In the genomic region with DNA sequence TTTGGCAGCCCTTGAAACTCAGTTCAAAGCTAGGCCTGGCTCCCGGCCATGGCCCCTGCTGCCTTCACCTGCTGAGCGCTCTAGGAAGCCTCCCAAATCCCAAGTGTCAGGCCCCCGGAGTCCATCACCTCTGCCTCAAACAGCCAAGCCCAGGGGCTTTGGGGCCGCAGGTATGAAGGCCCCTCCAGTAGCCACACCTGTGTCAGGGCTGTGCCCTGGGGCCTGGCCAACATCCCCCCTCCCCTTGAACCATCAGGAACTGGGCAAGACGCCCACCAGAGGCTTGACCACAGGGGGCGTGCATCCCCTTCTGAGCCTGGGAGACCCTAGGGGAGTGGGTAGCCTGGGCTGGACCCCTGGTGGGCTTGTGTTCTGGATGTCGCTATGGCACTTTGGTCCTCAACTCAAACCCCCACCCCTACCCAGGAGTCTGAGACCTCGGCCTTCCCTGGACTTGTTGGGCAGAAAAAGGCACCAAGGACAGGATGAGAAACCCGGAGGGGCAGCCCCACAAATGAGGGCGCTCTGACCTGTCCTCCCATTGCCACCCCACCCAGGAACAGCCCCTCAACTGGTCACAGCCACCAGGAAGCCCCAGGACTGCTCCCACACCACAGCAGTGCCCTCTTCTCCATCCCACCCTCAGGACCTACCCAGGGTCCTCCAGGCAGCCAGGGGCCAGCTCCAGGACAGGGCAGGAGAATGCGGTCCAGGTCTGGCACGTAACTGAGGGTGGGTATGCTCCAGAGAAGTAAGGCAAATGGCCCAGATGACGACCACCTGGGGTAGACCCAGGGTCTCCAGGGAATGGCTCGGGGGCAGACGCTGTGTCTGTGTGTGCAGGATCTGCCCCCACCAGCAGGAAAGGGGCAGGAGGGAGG, we compare ENCODE assay signal across 14 cellular contexts. TPM values are rescaled to one million over a fixed set of nuclear protein-coding genes. Genes with fewer than 3 reads are reported as not detected.
DNase-seq lines count a peak whose midpoint lies in the region; ATAC-seq, FAIRE-seq and TF ChIP-seq lines count a peak whose summit lies in the region.
"Had no signal": no experiment of that assay in that cellular context is flagged by ENCODE, and none has a peak within 500 bp of the region (broad histone marks: within the 10 kb centered on the region; RNA-seq: fewer than 3 reads in every experiment).

No MANE protein-coding gene starts in this region.

- no peak overlapping the region for H2AK5ac ChIP-seq in neuronal stem cell (ENCODE audit: low read depth, low read length)

- H2AFZ ChIP-seq in GM23338, result no peak overlapping the region
- H2AFZ ChIP-seq in neuronal stem cell (ENCODE audit: low read length), result no peak overlapping the region

- peaks cover 4% of the 10 kb centered on the region for H4K20me1 ChIP-seq in GM23338 (replicated peaks; ENCODE audit: insufficient read depth)

- H3K79me2 ChIP-seq in GM23338 (replicated peaks; ENCODE audit: insufficient read depth), result peaks cover 27% of the 10 kb centered on the region

- POLR2A ChIA-PET in activated CD8-positive, alpha-beta T cell treated with anti-CD3 and anti-CD28 coated beads, Interleukin-2, amount 10 ng/mL, durations not matched to agents 7 days and 5 days (lab: Charles Lee), result no interaction called here
- POLR2A ChIA-PET in activated CD8-positive, alpha-beta T cell treated with anti-CD3 and anti-CD28 coated beads for 36 hours (lab: Charles Lee), result no interaction called here

- no peaks in the 10 kb centered on the region for H3K9me3 Mint-ChIP-seq in activated CD8-positive, alpha-beta T cell treated with anti-CD3 and anti-CD28 coated beads, Interleukin-2, amount 10 ng/mL, durations not matched to agents 7 days and 5 days (ENCODE audit: insufficient read depth)
- H3K9me3 Mint-ChIP-seq in activated CD8-positive, alpha-beta T cell treated with anti-CD3 and anti-CD28 coated beads for 36 hours, result no peaks in the 10 kb centered on the region
- H3K9me3 Mint-ChIP-seq in GM23338, result no peaks in the 10 kb centered on the region
- no peaks in the 10 kb centered on the region for H3K9me3 Mint-ChIP-seq in effector memory CD8-positive, alpha-beta T cell
- H3K9me3 Mint-ChIP-seq: HFFc6, immature natural killer cell had no signal

- H3K23ac ChIP-seq in neuronal stem cell (ENCODE audit: low read depth, low read length, poor library complexity), result peak overlapping the region; percentile 86

- no peak overlapping the region for H3K4me3 ChIP-seq in GM23338
- no peak overlapping the region for H3K4me3 ChIP-seq in WERI-Rb-1 (ENCODE audit: low read depth, low read length)
- no peak overlapping the region for H3K4me3 ChIP-seq in neuronal stem cell (ENCODE audit: low read length in 2 of 2)

- H3K36me3 ChIP-seq in GM23338 (ENCODE audit: insufficient read depth) (no peaks in the 10 kb centered on the region), WERI-Rb-1 (peaks cover 54% of the 10 kb centered on the region), neuronal stem cell (replicated peaks in 1 of 2; ENCODE audit: control insufficient read depth in 2 of 2, insufficient read depth in 2 of 2, low read length in 2 of 2) (peaks cover 28 to 50% of the 10 kb centered on the region in 2 donors)

- H3F3A ChIP-seq in GM23338 (replicated peaks; ENCODE audit: low read depth), result peaks cover 17% of the 10 kb centered on the region

- H3K18ac ChIP-seq in neuronal stem cell (ENCODE audit: low read length), result no peak overlapping the region

- H2BK12ac ChIP-seq in neuronal stem cell (ENCODE audit: low read length), result no peak overlapping the region

- H3K4me1 ChIP-seq in GM23338 (ENCODE audit: insufficient read depth) (peaks cover 17% of the 10 kb centered on the region; the same call in 1 of the 2 replicates), neuronal stem cell (ENCODE audit: control insufficient read depth in 2 of 2, insufficient read depth in 1 of 2, low read depth in 1 of 2, low read length in 2 of 2) (peaks cover 16 to 19% of the 10 kb centered on the region in 2 donors)

- no peak overlapping the region for H2BK120ac ChIP-seq in neuronal stem cell (ENCODE audit: low read depth, low read length)

- no peak overlapping the region for H2BK15ac ChIP-seq in neuronal stem cell (ENCODE audit: low read length)

- FAIRE-seq in H54 (lab: Jason Lieb, UNC), result no peak

- peak overlapping the region; percentile 71 for H3K14ac ChIP-seq in neuronal stem cell (ENCODE audit: low read length)

- H4K91ac ChIP-seq in neuronal stem cell (ENCODE audit: low read depth, low read length, poor library complexity), result no peak overlapping the region

- no peak overlapping the region for H3K4me3 Mint-ChIP-seq in activated CD8-positive, alpha-beta T cell treated with anti-CD3 and anti-CD28 coated beads, Interleukin-2, amount 10 ng/mL, durations not matched to agents 7 days and 5 days
- no peak overlapping the region for H3K4me3 Mint-ChIP-seq in activated CD8-positive, alpha-beta T cell treated with anti-CD3 and anti-CD28 coated beads for 36 hours
- H3K4me3 Mint-ChIP-seq in GM23338, result no peak overlapping the region
- no peak overlapping the region for H3K4me3 Mint-ChIP-seq in effector memory CD8-positive, alpha-beta T cell
- H3K4me3 Mint-ChIP-seq: HFFc6 had no signal

- peaks cover 28% of the 10 kb centered on the region for H3K79me1 ChIP-seq in neuronal stem cell (ENCODE audit: low read depth, low read length)

- no peak overlapping the region for H2BK5ac ChIP-seq in neuronal stem cell (ENCODE audit: low read length)

- no peak overlapping the region for H3K27ac ChIP-seq in GM23338 (ENCODE audit: low read depth)
- no peak overlapping the region for H3K27ac ChIP-seq in WERI-Rb-1
- H3K27ac ChIP-seq in neuronal stem cell (replicated peaks; ENCODE audit: low read length), result no peak overlapping the region

- H3K4ac ChIP-seq in neuronal stem cell (ENCODE audit: low read length), result no peak overlapping the region

- no CpG with 5 or more reads among the region's 15 CpGs for WGBS in neuronal stem cell (ENCODE audit: extremely low coverage in 2 of 2, insufficient read length in 2 of 2, insufficient replicate concordance in 1 of 2), 2 donors

- peaks cover 42% of the 10 kb centered on the region for H3K36me3 Mint-ChIP-seq in activated CD8-positive, alpha-beta T cell treated with anti-CD3 and anti-CD28 coated beads, Interleukin-2, amount 10 ng/mL, durations not matched to agents 7 days and 5 days (ENCODE audit: low read depth)
- H3K36me3 Mint-ChIP-seq in activated CD8-positive, alpha-beta T cell treated with anti-CD3 and anti-CD28 coated beads for 36 hours (ENCODE audit: low read depth), result peaks cover 42% of the 10 kb centered on the region
- peaks cover 7% of the 10 kb centered on the region; the same call in 2 of the 3 replicates for H3K36me3 Mint-ChIP-seq in GM23338 (ENCODE audit: low read depth)
- H3K36me3 Mint-ChIP-seq in effector memory CD8-positive, alpha-beta T cell (ENCODE audit: insufficient read depth), result peaks cover 29% of the 10 kb centered on the region
- H3K36me3 Mint-ChIP-seq: immature natural killer cell had no signal

- H3K27me3 Mint-ChIP-seq in activated CD8-positive, alpha-beta T cell treated with anti-CD3 and anti-CD28 coated beads, Interleukin-2, amount 10 ng/mL, durations not matched to agents 7 days and 5 days (ENCODE audit: low read depth), result no peaks in the 10 kb centered on the region
- no peaks in the 10 kb centered on the region for H3K27me3 Mint-ChIP-seq in activated CD8-positive, alpha-beta T cell treated with anti-CD3 and anti-CD28 coated beads for 36 hours
- H3K27me3 Mint-ChIP-seq in GM23338 (ENCODE audit: insufficient read depth, low read depth, poor library complexity), result peaks cover 16% of the 10 kb centered on the region
- H3K27me3 Mint-ChIP-seq in effector memory CD8-positive, alpha-beta T cell, result no peaks in the 10 kb centered on the region

- H3K9ac ChIP-seq in neuronal stem cell (ENCODE audit: low read depth, low read length, poor library complexity), result no peak overlapping the region

- no peaks in the 10 kb centered on the region for H3K9me2 ChIP-seq in GM23338 (ENCODE audit: insufficient read depth)

- peak overlapping the region; percentile 68 for H3K27ac Mint-ChIP-seq in activated CD8-positive, alpha-beta T cell treated with anti-CD3 and anti-CD28 coated beads, Interleukin-2, amount 10 ng/mL, durations not matched to agents 7 days and 5 days
- H3K27ac Mint-ChIP-seq in activated CD8-positive, alpha-beta T cell treated with anti-CD3 and anti-CD28 coated beads for 36 hours, result no peak overlapping the region
- H3K27ac Mint-ChIP-seq in GM23338, result no peak overlapping the region
- H3K27ac Mint-ChIP-seq in effector memory CD8-positive, alpha-beta T cell, result no peak overlapping the region
- H3K27ac Mint-ChIP-seq: HFFc6 had no signal

- DNase-seq in activated CD8-positive, alpha-beta T cell treated with anti-CD3 and anti-CD28 coated beads, Interleukin-2, amount 10 ng/mL, durations not matched to agents 7 days and 5 days, result no peak
- DNase-seq in activated CD8-positive, alpha-beta T cell treated with anti-CD3 and anti-CD28 coated beads for 36 hours, result no peak
- DNase-seq in GM23338 (ENCODE audit: low spot score) (no peak), WERI-Rb-1 (no peak), neuronal stem cell (ENCODE audit: low spot score) (no peak), NCI-H187 (lab: John Stamatoyannopoulos, UW) (no peak), H54 (ENCODE audit: insufficient read length, low spot score) (no peak)
- no peak for DNase-seq in effector memory CD8-positive, alpha-beta T cell
- DNase-seq: ACHN, HFFc6, immature natural killer cell, NCI-H82, nucleus accumbens, SIG-M5 had no signal

- TF ChIP-seq CTCF in activated CD8-positive, alpha-beta T cell treated with anti-CD3 and anti-CD28 coated beads for 36 hours (IDR thresholded peaks at IDR 0.05), result no peak
- TF ChIP-seq CTCF in GM23338 (conservative IDR thresholded peaks at IDR 0.05; ENCODE audit: low read depth in 2 of 2) (peak; percentile 17 to 24; a peak in 1 of 4 replicates), WERI-Rb-1 (IDR thresholded peaks at IDR 0.05; ENCODE audit: low read depth, low read length) (peak; percentile 4; the same call in 1 of the 2 replicates)

- H3K9me3 ChIP-seq in WERI-Rb-1 (ENCODE audit: severe bottlenecking) (no peaks in the 10 kb centered on the region), neuronal stem cell (replicated peaks in 1 of 2; ENCODE audit: control insufficient read depth in 2 of 2, insufficient read depth in 1 of 2, low read depth in 1 of 2, low read length in 2 of 2) (peaks cover 0 to 2% of the 10 kb centered on the region in 2 donors)

- TF ChIP-seq POLR2A in H54 (IDR thresholded peaks at IDR 0.05; ENCODE audit: low read depth, low read length), result no peak

- no peak for ATAC-seq in activated CD8-positive, alpha-beta T cell treated with anti-CD3 and anti-CD28 coated beads, Interleukin-2, amount 10 ng/mL, durations not matched to agents 7 days and 5 days
- ATAC-seq in activated CD8-positive, alpha-beta T cell treated with anti-CD3 and anti-CD28 coated beads for 36 hours, result no peak
- no peak for ATAC-seq in GM23338
- no peak for ATAC-seq in effector memory CD8-positive, alpha-beta T cell (replicated peaks)

- CTCF ChIA-PET in activated CD8-positive, alpha-beta T cell treated with anti-CD3 and anti-CD28 coated beads, Interleukin-2, amount 10 ng/mL, durations not matched to agents 7 days and 5 days (lab: Charles Lee), result interaction anchor here (1.2 kb wide), 1 partner anchor 23 kb away, joined by 3 read pairs; no protein-coding TSS in a partner anchor
- CTCF ChIA-PET in activated CD8-positive, alpha-beta T cell treated with anti-CD3 and anti-CD28 coated beads for 36 hours (lab: Charles Lee), result interaction anchor here (15.4 kb wide), 1 partner anchor 24 kb away, joined by 257 read pairs; no protein-coding TSS in a partner anchor

- peaks cover 57% of the 10 kb centered on the region for H3K4me1 Mint-ChIP-seq in activated CD8-positive, alpha-beta T cell treated with anti-CD3 and anti-CD28 coated beads, Interleukin-2, amount 10 ng/mL, durations not matched to agents 7 days and 5 days (ENCODE audit: low read depth)
- peaks cover 34% of the 10 kb centered on the region for H3K4me1 Mint-ChIP-seq in activated CD8-positive, alpha-beta T cell treated with anti-CD3 and anti-CD28 coated beads for 36 hours (ENCODE audit: low read depth)
- H3K4me1 Mint-ChIP-seq in GM23338, result peaks cover 18% of the 10 kb centered on the region
- H3K4me1 Mint-ChIP-seq in effector memory CD8-positive, alpha-beta T cell (ENCODE audit: low read depth in 2 of 2), result peaks cover 31 to 39% of the 10 kb centered on the region in 2 donors

- H3K4me2 ChIP-seq in GM23338 (no peak overlapping the region), neuronal stem cell (ENCODE audit: insufficient read depth, low read length, poor library complexity, severe bottlenecking) (no peak overlapping the region)

- no peak overlapping the region for H4K8ac ChIP-seq in neuronal stem cell (ENCODE audit: low read depth, low read length)

- no peaks in the 10 kb centered on the region for H3K27me3 ChIP-seq in GM23338 (ENCODE audit: insufficient read depth)
- no peaks in the 10 kb centered on the region for H3K27me3 ChIP-seq in WERI-Rb-1 (ENCODE audit: insufficient read depth, low read depth, severe bottlenecking)
- no peaks in the 10 kb centered on the region for H3K27me3 ChIP-seq in neuronal stem cell (ENCODE audit: control insufficient read depth in 3 of 3, insufficient read depth in 3 of 3, low read depth in 1 of 3, low read length in 3 of 3)

- intact Hi-C loops in activated CD8-positive, alpha-beta T cell treated with anti-CD3 and anti-CD28 coated beads for 36 hours (cut with micrococcal nuclease), result no loop called here

RNA-seq across cellular contexts. Expression of a gene that starts 4.2 kb away (rescaled TPM):
- total RNA-seq in activated CD8-positive, alpha-beta T cell treated with anti-CD3 and anti-CD28 coated beads, Interleukin-2, amount 10 ng/mL, durations not matched to agents 7 days and 5 days, result 100 to 1,000 TPM; 132 to 136 TPM
- total RNA-seq in activated CD8-positive, alpha-beta T cell treated with anti-CD3 and anti-CD28 coated beads for 36 hours, result 100 to 1,000 TPM; 115 to 117 TPM
- total RNA-seq in GM23338 (2014; rRNA removed; shearing (Covaris generic)), result 54.4 and 68.3 TPM in 2 replicates
- 58.6 and 62.5 TPM in 2 replicates for polyA plus RNA-seq in GM23338 (2016; fragmentation: Nextera tagmentation; extraction: Ambion mirVana)
- 44.6 TPM for polyA plus RNA-seq in neuronal stem cell (2013, experiment 1 of 2)
- 44.5 TPM for polyA plus RNA-seq in neuronal stem cell (2013, experiment 2 of 2)

RNA-seq across cellular contexts. Expression of a gene that starts 4.8 kb away (rescaled TPM):
- total RNA-seq in activated CD8-positive, alpha-beta T cell treated with anti-CD3 and anti-CD28 coated beads, Interleukin-2, amount 10 ng/mL, durations not matched to agents 7 days and 5 days, result 10 to 100 TPM; 21.9 to 22.4 TPM
- 10 to 100 TPM; 17.8 to 18.2 TPM for total RNA-seq in activated CD8-positive, alpha-beta T cell treated with anti-CD3 and anti-CD28 coated beads for 36 hours
- 45.1 and 64.4 TPM in 2 replicates for total RNA-seq in GM23338 (2014; rRNA removed; shearing (Covaris generic))
- polyA plus RNA-seq in GM23338 (2016; fragmentation: Nextera tagmentation; extraction: Ambion mirVana), result 16.2 and 16.4 TPM in 2 replicates
- 28.3 TPM for polyA plus RNA-seq in neuronal stem cell (2013, experiment 1 of 2)
- polyA plus RNA-seq in neuronal stem cell (2013, experiment 2 of 2), result 26.4 TPM

RNA-seq across cellular contexts. Expression of a gene that starts 5.0 kb away (rescaled TPM):
- total RNA-seq in activated CD8-positive, alpha-beta T cell treated with anti-CD3 and anti-CD28 coated beads, Interleukin-2, amount 10 ng/mL, durations not matched to agents 7 days and 5 days, result 100 to 1,000 TPM; 284 to 311 TPM
- total RNA-seq in activated CD8-positive, alpha-beta T cell treated with anti-CD3 and anti-CD28 coated beads for 36 hours, result 100 to 1,000 TPM; 190 to 200 TPM
- 120 and 136 TPM in 2 replicates for total RNA-seq in GM23338 (2014; rRNA removed; shearing (Covaris generic))
- polyA plus RNA-seq in GM23338 (2016; fragmentation: Nextera tagmentation; extraction: Ambion mirVana), result 120 and 129 TPM in 2 replicates
- polyA plus RNA-seq in neuronal stem cell (2013, experiment 1 of 2), result 110 TPM
- 108 TPM for polyA plus RNA-seq in neuronal stem cell (2013, experiment 2 of 2)

RNA-seq across cellular contexts. Expression of a gene that starts 32.2 kb away (rescaled TPM):
- total RNA-seq in activated CD8-positive, alpha-beta T cell treated with anti-CD3 and anti-CD28 coated beads, Interleukin-2, amount 10 ng/mL, durations not matched to agents 7 days and 5 days, result under 1 TPM; 0.45 to 0.91 TPM
- total RNA-seq in activated CD8-positive, alpha-beta T cell treated with anti-CD3 and anti-CD28 coated beads for 36 hours, result 1 to 10 TPM; 1.2 to 1.8 TPM
- 1.6 and 3.1 TPM in 2 replicates for total RNA-seq in GM23338 (2014; rRNA removed; shearing (Covaris generic))
- 1.1 and 1.4 TPM in 2 replicates for polyA plus RNA-seq in GM23338 (2016; fragmentation: Nextera tagmentation; extraction: Ambion mirVana)
- polyA plus RNA-seq in neuronal stem cell (2013, experiment 1 of 2), result 2.0 TPM
- 1.3 TPM for polyA plus RNA-seq in neuronal stem cell (2013, experiment 2 of 2)
